Comparison of ENCODE assay signal across 1 cellular context in genomic region chr3:15634671-15635661, GRCh38.
TF ChIP-seq lines count a peak whose summit lies in the region.

No MANE protein-coding gene starts in this region.

TF ChIP-seq in K562, 482 proteins besides CTCF, POLR2A, EP300 and RAD21:
- TF ChIP-seq GTF2F1 (IDR thresholded peaks at IDR 0.05; ENCODE audit: low read depth, low read length) (no peak), ZNF23 (CRISPR knock-in tag; IDR thresholded peaks at IDR 0.05) (no peak), ZNF778 (CRISPR knock-in tag; IDR thresholded peaks at IDR 0.05) (no peak), RFX1 (IDR thresholded peaks at IDR 0.05) (no peak), ZNF316 (IDR thresholded peaks at IDR 0.05) (peak; percentile 63), FOSL1 (tag; conservative IDR thresholded peaks at IDR 0.05) (no peak)
